ENCODE assay signal across 11 cellular contexts in genomic region chr6:34953084-34954025, GRCh38.
DNase-seq lines count a peak whose midpoint lies in the region; ATAC-seq, FAIRE-seq and TF ChIP-seq lines count a peak whose summit lies in the region.
"Had no signal": no experiment of that assay in that cellular context is flagged by ENCODE, and none has a peak within 500 bp of the region (broad histone marks: within the 10 kb centered on the region; RNA-seq: fewer than 3 reads in every experiment).

No MANE protein-coding gene starts in this region.

- intact Hi-C loops in pancreas (cut with DNase I) (no loop called here), dorsolateral prefrontal cortex (cut with DNase I) (no loop called here)

- H3K4me3 ChIP-seq in GM23248 (no peak overlapping the region), pancreas (no peak overlapping the region), dorsolateral prefrontal cortex (no peak overlapping the region)

- H3K9me3 ChIP-seq in GM23248 (ENCODE audit: low read depth), result no peaks in the 10 kb centered on the region
- H3K9me3 ChIP-seq in pancreas, result no peaks in the 10 kb centered on the region

- no peak for FAIRE-seq in pancreas (lab: Jason Lieb, UNC)
- FAIRE-seq: GM18507 had no signal

- in situ Hi-C loops in GM23248 (cut with MboI), result no loop called here

- no peak overlapping the region for H3K4me2 ChIP-seq in GM23248 (ENCODE audit: unreplicated experiment)

- H3K4me1 ChIP-seq in GM23248 (ENCODE audit: insufficient read depth) (0 out of 2 replicates have a peak, but pooled peaks cover 4% of the 10 kb centered on the region), pancreas (peaks cover 5 to 17% (median 5%) of the 10 kb centered on the region in 3 donors)

- H3K27ac ChIP-seq in GM23248, result peak overlapping the region; percentile 54
- peak overlapping the region in 2 of 4 donors; percentile 46 to 47 for H3K27ac ChIP-seq in pancreas
- H3K27ac ChIP-seq in dorsolateral prefrontal cortex, result no peak overlapping the region

- H3F3A ChIP-seq in GM23248 (ENCODE audit: insufficient read depth), result peaks cover 7% of the 10 kb centered on the region; the same call in 1 of the 2 replicates

- WGBS in GM23248 (ENCODE audit: low coverage in 1 of 2, low lambda C conversion rate in 2 of 2, missing lambda C conversion rate in 2 of 2), 2 experiments, result 51 to 70% methylated on average over 2 of the region's 2 CpGs
- WGBS in pancreas, 2 donors, result 54 to 58% methylated on average over 2 of the region's 2 CpGs

- DNase-seq in GM23248 (peak; percentile 80), NCI-H446 (lab: John Stamatoyannopoulos, UW) (peak; percentile 16 to 17), dermis microvascular lymphatic vessel endothelial cell (ENCODE audit: low read depth in 2 of 2) (peak; percentile 26 to 83), pancreas (peak in 3 of 6 donors; percentile 20 to 33 (median 31)), dorsolateral prefrontal cortex (no peak), 8988T (no peak), NCI-H1436 (lab: John Stamatoyannopoulos, UW) (no peak)
- DNase-seq: islet precursor cell had no signal

- no peaks in the 10 kb centered on the region for H3K9me2 ChIP-seq in GM23248 (ENCODE audit: insufficient read depth)

- TF ChIP-seq CTCF in pancreas (IDR thresholded peaks at IDR 0.05), result no peak
- TF ChIP-seq CTCF in dorsolateral prefrontal cortex (IDR thresholded peaks at IDR 0.05 in 54 of 56, conservative IDR thresholded peaks at IDR 0.05 in 2 of 56; ENCODE audit: low read depth in 1 of 56, partially characterized antibody in 56 of 56), result no peak

- no peaks in the 10 kb centered on the region; the same call in 1 of the 2 replicates for H3K79me2 ChIP-seq in GM23248 (ENCODE audit: insufficient read depth)

- no peak overlapping the region for H2AFZ ChIP-seq in GM23248

- ATAC-seq in pancreas (peak; percentile 93 to 96 (median 96)), HG03571 (IDR thresholded peaks at IDR 0.05; ENCODE audit: unreplicated experiment) (no peak)
- ATAC-seq: activated T-helper 17 cell treated with anti-CD3 and anti-CD28 coated beads, Interleukin-2, amount 50 U/mL, for 72 hours had no signal

- no peaks in the 10 kb centered on the region for H3K27me3 ChIP-seq in GM23248 (replicated peaks; ENCODE audit: insufficient read depth)
- H3K27me3 ChIP-seq in pancreas, result no peaks in the 10 kb centered on the region
- H3K27me3 ChIP-seq in dorsolateral prefrontal cortex, result no peaks in the 10 kb centered on the region

- H3K36me3 ChIP-seq in GM23248 (ENCODE audit: low read depth), result no peaks in the 10 kb centered on the region
- no peaks in the 10 kb centered on the region for H3K36me3 ChIP-seq in pancreas

- H3K9ac ChIP-seq in GM23248, result no peak overlapping the region

- no peaks in the 10 kb centered on the region for H4K20me1 ChIP-seq in GM23248 (ENCODE audit: insufficient read depth)

Comparison
In these comparisons a context has a peak if more than half of its experiments do, and no peak if none do; other contexts are left out.
1. DNase-seq: peak in GM23248 (single experiment), NCI-H446 (2 of 2) and dermis microvascular lymphatic vessel endothelial cell (2 of 2); none in dorsolateral prefrontal cortex (0 of 10), 8988T (single experiment) and NCI-H1436 (single experiment).